Comparison of ENCODE assay signal across 8 cellular contexts in the genomic region with DNA sequence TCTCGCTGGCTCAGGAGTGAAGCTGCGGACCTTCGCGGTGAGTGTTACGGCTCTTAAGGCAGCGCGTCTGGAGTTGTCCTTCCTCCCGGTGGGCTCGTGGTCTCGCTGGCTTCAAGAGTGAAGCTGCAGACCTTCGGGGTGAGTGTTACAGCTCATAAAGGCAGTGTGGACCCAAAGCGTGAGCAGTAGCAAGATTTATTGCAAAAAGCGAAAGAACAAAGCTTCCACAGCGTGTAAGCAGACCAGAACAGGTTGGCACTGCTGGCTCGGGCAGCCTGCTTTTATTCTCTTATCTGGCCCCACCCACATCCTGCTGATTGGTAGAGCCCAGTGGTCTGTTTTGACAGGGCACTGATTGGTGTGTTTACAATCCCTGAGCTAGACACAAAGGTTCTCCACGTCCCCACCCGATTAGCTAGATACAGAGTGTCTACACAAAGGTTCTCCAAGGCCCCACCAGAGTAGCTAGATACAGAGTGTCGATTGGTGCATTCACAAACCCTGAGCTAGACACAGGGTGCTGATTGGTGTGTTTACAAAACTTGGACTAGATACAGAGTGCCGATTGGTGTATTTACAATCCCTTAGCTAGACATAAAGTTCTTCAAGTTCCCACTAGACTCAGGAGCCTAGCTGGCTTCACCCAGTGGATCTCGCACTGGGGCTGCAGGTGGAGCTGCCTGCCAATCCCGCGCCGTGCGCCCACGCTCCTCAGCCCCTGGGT. TPM values are rescaled to one million over a fixed set of nuclear protein-coding genes. Genes with fewer than 3 reads are reported as not detected.
DNase-seq lines count a peak whose midpoint lies in the region; ATAC-seq and TF ChIP-seq lines count a peak whose summit lies in the region.
"Not testable (repeated sequence)": the region's sequence is repeated elsewhere in the genome, so short reads cannot be mapped to it uniquely, and the experiment has no call there.
"Had no signal": no experiment of that assay in that cellular context is flagged by ENCODE, and none has a peak within 500 bp of the region (broad histone marks: within the 10 kb centered on the region; RNA-seq: fewer than 3 reads in every experiment).

No MANE protein-coding gene starts in this region.

- not testable (repeated sequence) for ATAC-seq in Right ventricle myocardium inferior

- peak overlapping the region; percentile 99 for H3K27ac ChIP-seq in RWPE1

- H3K4me3 Mint-ChIP-seq in CD14-positive monocyte (peak overlapping the region; percentile 36 to 77), brain (peak overlapping the region in 2 of 5 experiments; percentile 16 to 42), nephron (peak overlapping the region in 1 of 3 experiments; percentile 78)
- not testable (repeated sequence) for H3K4me3 Mint-ChIP-seq in progenitor cell of endocrine pancreas (ENCODE audit: low read depth)

- not testable (repeated sequence) for DNase-seq in CD14-positive monocyte (ENCODE audit: low spot score); RWPE1 (ENCODE audit: low spot score); progenitor cell of endocrine pancreas (ENCODE audit: low spot score, unreplicated experiment)
- DNase-seq in Right ventricle myocardium inferior (ENCODE audit: missing footprints) = peak; percentile 17

- not testable (repeated sequence) for H3K9me3 Mint-ChIP-seq in CD14-positive monocyte; brain; nephron; progenitor cell of endocrine pancreas (ENCODE audit: low read depth)

- CTCF ChIA-PET in RWPE1 (lab: Yijun Ruan, JAX) = interaction anchor here (0.6 kb wide), 1 partner anchor 35 kb away, joined by 3 read pairs; no protein-coding TSS in a partner anchor

- peak overlapping the region; percentile 66 to 94 (median 88) for H3K27ac Mint-ChIP-seq in CD14-positive monocyte
- peak overlapping the region in 3 of 5 experiments; percentile 45 to 68 (median 52) for H3K27ac Mint-ChIP-seq in brain
- H3K27ac Mint-ChIP-seq in nephron = peak overlapping the region; percentile 50 to 76 (median 59)
- H3K27ac Mint-ChIP-seq in progenitor cell of endocrine pancreas = peak overlapping the region; percentile 86

- H3K4me1 Mint-ChIP-seq in CD14-positive monocyte (peaks cover 61% of the 10 kb centered on the region), brain (peaks cover 42% of the 10 kb centered on the region), nephron (peaks cover 39% of the 10 kb centered on the region)
- not testable (repeated sequence) for H3K4me1 Mint-ChIP-seq in progenitor cell of endocrine pancreas (ENCODE audit: low read depth)

- H3K27me3 Mint-ChIP-seq in CD14-positive monocyte (ENCODE audit: low read depth in 3 of 3); brain; nephron (ENCODE audit: low read depth); progenitor cell of endocrine pancreas: not testable (repeated sequence)

- not testable (repeated sequence) for TF ChIP-seq CTCF in CD14-positive monocyte (IDR thresholded peaks at IDR 0.05); RWPE1 (conservative IDR thresholded peaks at IDR 0.05; ENCODE audit: low read depth); brain (conservative IDR thresholded peaks at IDR 0.05); nephron (IDR thresholded peaks at IDR 0.05; ENCODE audit: unreplicated experiment in 3 of 3); progenitor cell of endocrine pancreas (IDR thresholded peaks at IDR 0.05; ENCODE audit: unreplicated experiment)

- POLR2A ChIA-PET in RWPE1 (lab: Yijun Ruan, JAX; ENCODE audit: low non-redundant PET) = interaction anchor here (1.2 kb wide), 1 partner anchor 43 kb away, joined by 3 read pairs; no protein-coding TSS in a partner anchor

- not testable (repeated sequence) for H3K36me3 Mint-ChIP-seq in CD14-positive monocyte; brain; nephron (ENCODE audit: low read depth); progenitor cell of endocrine pancreas (ENCODE audit: insufficient read depth)

- intact Hi-C loops in CD14-positive monocyte (cut with micrococcal nuclease); Right ventricle myocardium inferior (cut with DNase I): not testable (repeated sequence)

RNA-seq across cellular contexts. Expression of a gene that starts 43.8 kb away (rescaled TPM):
- polyA plus RNA-seq in CD14-positive monocyte = under 1 TPM; 0.11 to 0.27 TPM
- 19.5 TPM for polyA plus RNA-seq in brain (ENCODE audit: insufficient read depth, low read depth, low replicate concordance)
- total RNA-seq in Right ventricle myocardium inferior = 9.9 TPM
- total RNA-seq in progenitor cell of endocrine pancreas = 36.9 and 40.5 TPM in 2 replicates
- total RNA-seq: CD8-positive, alpha-beta memory T cell had no signal
- polyA plus RNA-seq: CD4-positive, CD25-positive, alpha-beta regulatory T cell; CD8-positive, alpha-beta memory T cell had no signal

RNA-seq across cellular contexts. Expression of a gene that starts 56.4 kb away (rescaled TPM):
- polyA plus RNA-seq in CD14-positive monocyte = 10 to 100 TPM; 50.8 to 68.4 TPM
- 38.7 TPM for polyA plus RNA-seq in brain (ENCODE audit: insufficient read depth, low read depth, low replicate concordance)
- 44.6 TPM for total RNA-seq in Right ventricle myocardium inferior
- 128 and 130 TPM in 2 replicates for total RNA-seq in progenitor cell of endocrine pancreas
